In the genomic region with DNA sequence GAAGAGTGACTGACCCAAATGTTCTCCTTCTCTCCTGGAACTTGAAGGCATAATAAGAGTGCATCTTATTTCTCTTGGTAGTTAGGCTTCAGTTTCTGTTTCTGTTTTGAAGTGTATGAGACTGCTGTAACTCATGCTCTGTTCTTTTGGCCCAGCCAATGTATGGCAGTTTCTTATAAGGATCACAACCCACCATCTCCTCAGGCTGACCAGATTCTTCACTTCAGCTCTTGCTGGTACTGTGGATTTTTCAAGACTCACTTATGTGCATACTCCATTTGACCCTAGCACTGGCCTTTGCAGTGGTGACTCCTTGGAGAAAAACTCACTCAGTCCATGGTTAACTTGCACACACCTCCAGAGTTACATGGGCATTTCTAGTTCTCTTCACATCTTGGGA, we compare ENCODE assay signal across 10 cellular contexts.
DNase-seq lines count a peak whose midpoint lies in the region; ATAC-seq lines count a peak whose summit lies in the region.
"Had no signal": no experiment of that assay in that cellular context is flagged by ENCODE, and none has a peak within 500 bp of the region (broad histone marks: within the 10 kb centered on the region; RNA-seq: fewer than 3 reads in every experiment).

No MANE protein-coding gene starts in this region.

- peak; percentile 50 for DNase-seq in kidney tubule cell (ENCODE audit: low spot score)
- DNase-seq in iPS-NIHi11 (ENCODE audit: low spot score), result no peak
- DNase-seq in DMS 273 (lab: John Stamatoyannopoulos, UW; ENCODE audit: unreplicated experiment), result no peak
- no peak for DNase-seq in effector CD8-positive, alpha-beta T cell (lab: John Stamatoyannopoulos, UW)
- DNase-seq: head of caudate nucleus, NCI-H1105, SW 1271 had no signal

- ATAC-seq in GM18873 (IDR thresholded peaks at IDR 0.05; ENCODE audit: low FRiP score, unreplicated experiment) (peak; percentile 82), GM21723 (IDR thresholded peaks at IDR 0.05; ENCODE audit: unreplicated experiment) (peak; percentile 92), HG03442 (IDR thresholded peaks at IDR 0.05; ENCODE audit: unreplicated experiment) (peak; percentile 91)
